ENCODE assay signal across 25 cellular contexts in the genomic region with DNA sequence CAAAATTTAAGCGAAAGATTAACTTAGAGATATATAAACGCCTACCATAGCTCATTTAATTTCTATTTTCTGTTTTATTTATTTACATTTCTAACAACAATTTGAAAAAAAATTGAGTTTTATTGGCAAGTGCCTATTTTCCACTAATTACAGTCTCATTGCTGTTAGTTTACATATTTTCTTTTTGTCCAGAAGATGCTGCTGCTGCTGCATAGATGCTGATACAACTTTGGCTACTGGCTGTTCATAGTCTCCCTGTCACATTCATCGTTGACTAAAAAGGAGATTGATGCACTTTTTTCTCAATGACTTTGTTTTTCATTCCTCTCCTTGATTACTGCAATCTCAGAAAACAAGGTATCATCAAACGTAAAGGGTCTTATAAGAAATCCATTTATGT.
"Had no signal": no experiment of that assay in that cellular context is flagged by ENCODE, and none has a peak within 500 bp of the region (broad histone marks: within the 10 kb centered on the region; RNA-seq: fewer than 3 reads in every experiment).

No MANE protein-coding gene starts in this region.

- H3K27ac ChIP-seq: ascending aorta, cardiac muscle cell, neutrophil, right lobe of liver, testis, transverse colon, WERI-Rb-1 had no signal

- H3K36me3 ChIP-seq: ascending aorta, cardiac muscle cell, neutrophil, right lobe of liver, transverse colon, WERI-Rb-1 had no signal

- ATAC-seq: activated CD4-positive, CD25-positive, alpha-beta regulatory T cell treated with anti-CD3 and anti-CD28 coated beads, Interleukin-2, amount 50 U/mL, for 24 hours; effector memory CD8-positive, alpha-beta T cell; left cardiac atrium; right lobe of liver had no signal

- H3K9me3 ChIP-seq: ascending aorta, neutrophil, right lobe of liver, testis had no signal

- DNase-seq: activated CD4-positive, alpha-beta memory T cell treated with anti-CD3 and anti-CD28 coated beads, Interleukin-2, amount 10 ng/mL, durations not matched to agents 7 days and 5 days; activated CD4-positive, alpha-beta T cell treated with anti-CD3 and anti-CD28 coated beads, Interleukin-2, amount 10 ng/mL, durations not matched to agents 7 days and 5 days; activated CD8-positive, alpha-beta memory T cell treated with anti-CD3 and anti-CD28 coated beads, Interleukin-2, amount 50 U/mL, for 48 hours; activated gamma-delta T cell; activated naive CD4-positive, alpha-beta T cell treated with anti-CD3 and anti-CD28 coated beads, Interleukin-2, amount 10 ng/mL, durations not matched to agents 7 days and 5 days; activated naive CD8-positive, alpha-beta T cell treated with anti-CD3 and anti-CD28 coated beads, Interleukin-2, amount 10 ng/mL, durations not matched to agents 7 days and 5 days; activated T-cell treated with anti-CD3 and anti-CD28 coated beads, Interleukin-2, amount 50 U/mL, for 24 hours; cortex of kidney; effector memory CD8-positive, alpha-beta T cell; foreskin fibroblast; head of caudate nucleus; hippocampal formation; left cardiac atrium; mammary epithelial cell; right lobe of liver; stimulated activated CD4-positive, alpha-beta T cell treated with anti-CD3 and anti-CD28 coated beads, Interleukin-2, amount 100 ng/mL, for 48 hours; stimulated activated naive CD4-positive, alpha-beta T cell treated with Interleukin-2 at 50 U/mL for 16 hours; T-helper 9 cell; testis; transverse colon; WERI-Rb-1 had no signal

- H3K4me3 ChIP-seq: ascending aorta, cardiac muscle cell, right lobe of liver, testis, transverse colon had no signal

- H3K4me1 ChIP-seq: ascending aorta, right lobe of liver, testis, transverse colon had no signal

- H3K27me3 ChIP-seq: ascending aorta, cardiac muscle cell, neutrophil, right lobe of liver, testis, transverse colon had no signal
